2 cellular contexts compared by ENCODE assay signal in genomic region chr4:7024336-7024890, GRCh38.
TF ChIP-seq lines count a peak whose summit lies in the region.

No MANE protein-coding gene starts in this region.

TF ChIP-seq in GM23338, 12 proteins besides CTCF, POLR2A, EP300 and RAD21:
- no peak for TF ChIP-seq ZNF462 (CRISPR knock-in tag; IDR thresholded peaks at IDR 0.05)
- no peak for TF ChIP-seq ZNF114 (CRISPR knock-in tag; IDR thresholded peaks at IDR 0.05)
- no peak for TF ChIP-seq NANOG (IDR thresholded peaks at IDR 0.05; ENCODE audit: borderline replicate concordance)
- TF ChIP-seq REST (IDR thresholded peaks at IDR 0.05; ENCODE audit: unreplicated experiment): no peak
- no peak for TF ChIP-seq STAT1 (IDR thresholded peaks at IDR 0.05; ENCODE audit: unreplicated experiment)
- no peak for TF ChIP-seq POLR2AphosphoS5 (IDR thresholded peaks at IDR 0.05; ENCODE audit: low read depth)

TF ChIP-seq in H1, 55 proteins besides CTCF, POLR2A, EP300 and RAD21:
- TF ChIP-seq POLR2AphosphoS5 (IDR thresholded peaks at IDR 0.05; ENCODE audit: low read depth, low read length): peak; percentile 13; the same call in 1 of the 2 replicates
- no peak for TF ChIP-seq CTBP2 (IDR thresholded peaks at IDR 0.05; ENCODE audit: borderline replicate concordance, insufficient read depth, insufficient read length, low read length)
- TF ChIP-seq SIX5 (IDR thresholded peaks at IDR 0.05; ENCODE audit: low read depth, low read length): no peak
- no peak for TF ChIP-seq TEAD4 (IDR thresholded peaks at IDR 0.05; ENCODE audit: low read depth, low read length)
- no peak for TF ChIP-seq NANOG (IDR thresholded peaks at IDR 0.05; ENCODE audit: insufficient read depth, low read depth, low read length, poor library complexity, severe bottlenecking)
- no peak for TF ChIP-seq CHD1 (IDR thresholded peaks at IDR 0.05; ENCODE audit: low read depth, low read length)
- TF ChIP-seq E2F6 (IDR thresholded peaks at IDR 0.05): no peak
- TF ChIP-seq BCL11A (IDR thresholded peaks at IDR 0.05; ENCODE audit: low read depth in 2 of 2, low read length in 2 of 2): no peak
